19 cellular contexts compared by ENCODE assay signal in genomic region chr11:131883332-131883731, GRCh38.
DNase-seq lines count a peak whose midpoint lies in the region; ATAC-seq and TF ChIP-seq lines count a peak whose summit lies in the region.
"Had no signal": no experiment of that assay in that cellular context is flagged by ENCODE, and none has a peak within 500 bp of the region (broad histone marks: within the 10 kb centered on the region; RNA-seq: fewer than 3 reads in every experiment).

No MANE protein-coding gene starts in this region.

- CTCF ChIA-PET in A673 (lab: Charles Lee): no interaction called here
- CTCF ChIA-PET in WTC11 (lab: Charles Lee): interaction anchor here (0.9 to 4.1 kb wide), 5 partner anchors 14 to 243 kb away, joined by 3 to 30 read pairs (median 6); no protein-coding TSS in a partner anchor
- CTCF ChIA-PET in activated naive CD4-positive, alpha-beta T cell treated with anti-CD3 and anti-CD28 coated beads for 36 hours (lab: Charles Lee): no interaction called here

- H2AK5ac ChIP-seq in H9 (ENCODE audit: insufficient read length, low read length): no peak overlapping the region

- H4K20me1 ChIP-seq in H9 (ENCODE audit: control insufficient read depth, insufficient read depth, insufficient read length): no peaks in the 10 kb centered on the region

- TF ChIP-seq POLR2A in body of pancreas (IDR thresholded peaks at IDR 0.05): no peak

- no CpG with 5 or more reads among the region's 6 CpGs for WGBS in H9 (ENCODE audit: extremely low coverage, insufficient read length, low lambda C conversion rate)
- WGBS in body of pancreas, 2 donors: 73 to 76% methylated on average over 6 of the region's 6 CpGs

- no peak overlapping the region for H4K5ac ChIP-seq in H9 (ENCODE audit: insufficient read length, low read depth, low read length)

- H3K27ac ChIP-seq in A673 (ENCODE audit: low read depth, low read length, poor library complexity, severe bottlenecking) (no peak overlapping the region), H9 (ENCODE audit: insufficient read length, low read depth, low read length) (no peak overlapping the region), body of pancreas (no peak overlapping the region)

- H4K91ac ChIP-seq in H9 (ENCODE audit: insufficient read length, low read depth, low read length): no peak overlapping the region

- H3K4me2 ChIP-seq in H9 (ENCODE audit: insufficient read depth, insufficient read length, low read length): no peak overlapping the region

- intact Hi-C loops in A673 (cut with micrococcal nuclease; ENCODE audit: unreplicated experiment) (no loop called here), body of pancreas (cut with DNase I) (no loop called here)
- intact Hi-C loops in activated naive CD4-positive, alpha-beta T cell treated with anti-CD3 and anti-CD28 coated beads for 36 hours (cut with micrococcal nuclease): no loop called here

- H3K9me3 Mint-ChIP-seq in H9 (no peaks in the 10 kb centered on the region), WTC11 (no peaks in the 10 kb centered on the region), endothelial cell (ENCODE audit: unreplicated experiment) (no peaks in the 10 kb centered on the region)
- H3K9me3 Mint-ChIP-seq in activated naive CD4-positive, alpha-beta T cell treated with anti-CD3 and anti-CD28 coated beads for 36 hours: no peaks in the 10 kb centered on the region

- no TSS peak for BruUV-seq in A673 (replicated peaks; lab: Mats Ljungman, UMichigan)

- H3K79me1 ChIP-seq in H9 (ENCODE audit: insufficient read depth, low read depth, low read length, poor library complexity, severe bottlenecking): no peaks in the 10 kb centered on the region

- no peak overlapping the region for H2BK120ac ChIP-seq in H9 (ENCODE audit: low read depth, low read length, poor library complexity, severe bottlenecking)

- no peak overlapping the region for H3K4ac ChIP-seq in H9 (ENCODE audit: low read depth, low read length)

- H2BK15ac ChIP-seq in H9 (ENCODE audit: low read depth, low read length): no peak overlapping the region

- H3K56ac ChIP-seq in H9 (ENCODE audit: insufficient read length, low read depth, low read length): no peak overlapping the region

- H3K4me1 Mint-ChIP-seq in H9: peaks cover 31 to 41% of the 10 kb centered on the region in 2 experiments
- H3K4me1 Mint-ChIP-seq in WTC11: peaks cover 26% of the 10 kb centered on the region
- H3K4me1 Mint-ChIP-seq in endothelial cell (ENCODE audit: unreplicated experiment): peaks cover 12% of the 10 kb centered on the region
- no peaks in the 10 kb centered on the region for H3K4me1 Mint-ChIP-seq in activated naive CD4-positive, alpha-beta T cell treated with anti-CD3 and anti-CD28 coated beads for 36 hours (ENCODE audit: low read depth)
- H3K4me1 Mint-ChIP-seq: CD4-positive, CD25-positive, alpha-beta regulatory T cell; CD8-positive, alpha-beta memory T cell; IgD-negative memory B cell had no signal

- peaks cover 2% of the 10 kb centered on the region; the same call in 1 of the 2 replicates for H3K27me3 Mint-ChIP-seq in H9 (ENCODE audit: low read depth)
- H3K27me3 Mint-ChIP-seq in WTC11 (ENCODE audit: low read depth): no peaks in the 10 kb centered on the region; the same call in 1 of the 2 replicates
- H3K27me3 Mint-ChIP-seq in endothelial cell (ENCODE audit: unreplicated experiment): peaks cover 2% of the 10 kb centered on the region
- no peaks in the 10 kb centered on the region for H3K27me3 Mint-ChIP-seq in activated naive CD4-positive, alpha-beta T cell treated with anti-CD3 and anti-CD28 coated beads for 36 hours (ENCODE audit: low read depth)
- H3K27me3 Mint-ChIP-seq: CD4-positive, CD25-positive, alpha-beta regulatory T cell; CD8-positive, alpha-beta memory T cell; IgD-negative memory B cell had no signal

- no peaks in the 10 kb centered on the region for H3K23me2 ChIP-seq in H9 (ENCODE audit: insufficient read length, low read depth, low read length, poor library complexity, severe bottlenecking)

- DNase-seq in A673 (ENCODE audit: low spot score): no peak
- no peak for DNase-seq in H9
- no peak for DNase-seq in WTC11 (ENCODE audit: low spot score)
- no peak for DNase-seq in endothelial cell (ENCODE audit: low spot score)
- DNase-seq in activated CD8-positive, alpha-beta memory T cell treated with anti-CD3 and anti-CD28 coated beads for 24 hours: no peak
- DNase-seq in body of pancreas: no peak
- no peak for DNase-seq in activated naive CD4-positive, alpha-beta T cell treated with anti-CD3 and anti-CD28 coated beads for 36 hours
- DNase-seq: 8988T; BE2C; C1 segment of cervical spinal cord; Caco-2; CD4-positive, CD25-positive, alpha-beta regulatory T cell; CD8-positive, alpha-beta memory T cell; GDM1; HCEC 1CT; KBM-7 had no signal

- peak; percentile 26; the same call in 1 of the 2 replicates for TF ChIP-seq CTCF in A673 (conservative IDR thresholded peaks at IDR 0.05; ENCODE audit: low read depth, low read length)
- TF ChIP-seq CTCF in H9 (conservative IDR thresholded peaks at IDR 0.05): peak; percentile 70
- TF ChIP-seq CTCF in WTC11 (IDR thresholded peaks at IDR 0.05): peak; percentile 21; the same call in 1 of the 2 replicates
- TF ChIP-seq CTCF in endothelial cell (IDR thresholded peaks at IDR 0.05; ENCODE audit: unreplicated experiment): peak; percentile 31
- no peak for TF ChIP-seq CTCF in body of pancreas (IDR thresholded peaks at IDR 0.05)

- no peak overlapping the region for H2AFZ ChIP-seq in H9 (ENCODE audit: low read length)

- H2BK5ac ChIP-seq in H9 (ENCODE audit: insufficient read length, low read length): no peak overlapping the region

- no peak overlapping the region for H2BK20ac ChIP-seq in H9 (ENCODE audit: low read depth, low read length, poor library complexity, severe bottlenecking)

- ATAC-seq in WTC11: peak; percentile 68
- ATAC-seq in HG02981 (IDR thresholded peaks at IDR 0.05; ENCODE audit: unreplicated experiment): no peak
- ATAC-seq in body of pancreas: no peak
- ATAC-seq: HepG2 had no signal

- no peak overlapping the region for H3K4me3 ChIP-seq in A673 (ENCODE audit: low read depth, low read length, poor library complexity, severe bottlenecking)
- no peak overlapping the region for H3K4me3 ChIP-seq in body of pancreas

- no peak overlapping the region for H2BK12ac ChIP-seq in H9 (ENCODE audit: insufficient read length, low read depth, low read length)

- H3T11ph ChIP-seq in H9 (ENCODE audit: low read length): no peak overlapping the region

- no peaks in the 10 kb centered on the region for H3K9me3 ChIP-seq in A673 (ENCODE audit: low read depth, low read length, poor library complexity, severe bottlenecking)
- no peaks in the 10 kb centered on the region for H3K9me3 ChIP-seq in H9 (ENCODE audit: control insufficient read depth, low read depth, low read length)
- H3K9me3 ChIP-seq in body of pancreas: no peaks in the 10 kb centered on the region
- H3K9me3 ChIP-seq: Caco-2 had no signal

- H3K9ac ChIP-seq in H9 (ENCODE audit: extremely low read depth, insufficient read length, low read length): no peak overlapping the region

- H3K79me2 ChIP-seq in H9 (ENCODE audit: insufficient read depth, low read length): no peaks in the 10 kb centered on the region

- H4K8ac ChIP-seq in H9 (replicated peaks; ENCODE audit: insufficient read length, low read depth, low read length): no peak overlapping the region

- POLR2A ChIA-PET in A673 (lab: Charles Lee; ENCODE audit: low non-redundant PET): no interaction called here
- POLR2A ChIA-PET in WTC11 (lab: Charles Lee): no interaction called here

- no peak overlapping the region for H3K18ac ChIP-seq in H9 (ENCODE audit: insufficient read length, low read depth, low read length)

- no peak overlapping the region for H3K23ac ChIP-seq in H9 (ENCODE audit: insufficient read length, low read depth, low read length)

- H3K4me1 ChIP-seq in A673 (ENCODE audit: insufficient read depth, low read length, poor library complexity, severe bottlenecking) (peaks cover 13% of the 10 kb centered on the region), H9 (ENCODE audit: insufficient read depth, low read length) (peaks cover 5% of the 10 kb centered on the region; the same call in 1 of the 2 replicates), body of pancreas (no peaks in the 10 kb centered on the region)
- H3K4me1 ChIP-seq: BE2C, Caco-2 had no signal

- no peaks in the 10 kb centered on the region for H3K36me3 Mint-ChIP-seq in H9 (ENCODE audit: insufficient read depth in 1 of 3, low read depth in 3 of 3)
- H3K36me3 Mint-ChIP-seq in WTC11: no peaks in the 10 kb centered on the region
- no peaks in the 10 kb centered on the region for H3K36me3 Mint-ChIP-seq in endothelial cell (ENCODE audit: low read depth, unreplicated experiment)
- H3K36me3 Mint-ChIP-seq in activated naive CD4-positive, alpha-beta T cell treated with anti-CD3 and anti-CD28 coated beads for 36 hours (ENCODE audit: low read depth): no peaks in the 10 kb centered on the region
- H3K36me3 Mint-ChIP-seq: CD4-positive, CD25-positive, alpha-beta regulatory T cell; CD8-positive, alpha-beta memory T cell had no signal

- H3K14ac ChIP-seq in H9 (ENCODE audit: insufficient read depth, low read length): no peak overlapping the region

- H3K27ac Mint-ChIP-seq in H9 (no peak overlapping the region), WTC11 (no peak overlapping the region), endothelial cell (ENCODE audit: unreplicated experiment) (no peak overlapping the region)
- H3K27ac Mint-ChIP-seq in activated naive CD4-positive, alpha-beta T cell treated with anti-CD3 and anti-CD28 coated beads for 36 hours: no peak overlapping the region
- H3K27ac Mint-ChIP-seq: CD4-positive, CD25-positive, alpha-beta regulatory T cell; CD8-positive, alpha-beta memory T cell; IgD-negative memory B cell had no signal

- no peaks in the 10 kb centered on the region for H3K27me3 ChIP-seq in A673 (replicated peaks; ENCODE audit: insufficient read depth, low read depth, low read length, poor library complexity)
- no peaks in the 10 kb centered on the region for H3K27me3 ChIP-seq in H9 (ENCODE audit: insufficient read depth, low read length)
- no peaks in the 10 kb centered on the region for H3K27me3 ChIP-seq in body of pancreas
- H3K27me3 ChIP-seq: BE2C had no signal

- H3K36me3 ChIP-seq in A673 (ENCODE audit: insufficient read depth, low read length, poor library complexity, severe bottlenecking) (no peaks in the 10 kb centered on the region), body of pancreas (replicated peaks in 1 of 2; ENCODE audit: insufficient read depth in 1 of 2, low read depth in 2 of 2) (no peaks in the 10 kb centered on the region)
- H3K36me3 ChIP-seq: BE2C had no signal

- H3K4me3 Mint-ChIP-seq in H9: no peak overlapping the region
- no peak overlapping the region for H3K4me3 Mint-ChIP-seq in WTC11
- no peak overlapping the region for H3K4me3 Mint-ChIP-seq in endothelial cell (ENCODE audit: unreplicated experiment)
- H3K4me3 Mint-ChIP-seq in activated naive CD4-positive, alpha-beta T cell treated with anti-CD3 and anti-CD28 coated beads for 36 hours: no peak overlapping the region
- H3K4me3 Mint-ChIP-seq: CD4-positive, CD25-positive, alpha-beta regulatory T cell; CD8-positive, alpha-beta memory T cell; IgD-negative memory B cell had no signal

TF ChIP-seq in WTC11, 78 proteins besides CTCF, POLR2A, EP300 and RAD21 (continues in another document):
- no peak for TF ChIP-seq SOX15 (CRISPR knock-in tag; IDR thresholded peaks at IDR 0.05)
- no peak for TF ChIP-seq CREM (CRISPR knock-in tag; IDR thresholded peaks at IDR 0.05)

Comparison
In these comparisons a context has a peak if more than half of its experiments do, and no peak if none do; other contexts are left out.
1. CTCF ChIP-seq: peak in A673 (single experiment), H9 (single experiment), WTC11 (single experiment) and endothelial cell (single experiment); none in body of pancreas (0 of 7).